Comparison of ENCODE assay signal across 14 cellular contexts in genomic region chr9:94916956-94917355, GRCh38.
DNase-seq lines count a peak whose midpoint lies in the region; ATAC-seq, FAIRE-seq and TF ChIP-seq lines count a peak whose summit lies in the region.
"Had no signal": no experiment of that assay in that cellular context is flagged by ENCODE, and none has a peak within 500 bp of the region (broad histone marks: within the 10 kb centered on the region; RNA-seq: fewer than 3 reads in every experiment).

No MANE protein-coding gene starts in this region.

- no TSS peak for BruUV-seq in IMR-90 (replicated peaks; lab: Mats Ljungman, UMichigan)

- TF ChIP-seq CTCF in IMR-90 (conservative IDR thresholded peaks at IDR 0.05; ENCODE audit: low read depth, low read length) (no peak), H1 (IDR thresholded peaks at IDR 0.05; ENCODE audit: control extremely low read depth in 1 of 3, insufficient read depth in 1 of 3, low read depth in 1 of 3, low read length in 3 of 3) (no peak)

- no peak for TF ChIP-seq RAD21 in IMR-90 (IDR thresholded peaks at IDR 0.05; ENCODE audit: low read length)
- TF ChIP-seq RAD21 in H1 (IDR thresholded peaks at IDR 0.05 in 1 of 2, conservative IDR thresholded peaks at IDR 0.05 in 1 of 2; ENCODE audit: low read depth in 2 of 2, low read length in 2 of 2) = no peak

- H3K4me1 ChIP-seq in IMR-90 (ENCODE audit: control insufficient read depth, insufficient read depth, low read length) = peaks cover 38% of the 10 kb centered on the region
- H3K4me1 ChIP-seq in H1 (replicated peaks in 1 of 4; ENCODE audit: control insufficient read depth in 3 of 4, insufficient read depth in 4 of 4, low read length in 3 of 4) = peaks cover 16 to 28% (median 22%) of the 10 kb centered on the region in 4 experiments

- TF ChIP-seq POLR2A in IMR-90 (IDR thresholded peaks at IDR 0.05; ENCODE audit: low read depth, low read length) (no peak), H1 (IDR thresholded peaks at IDR 0.05; ENCODE audit: control extremely low read depth in 1 of 2, low read depth in 2 of 2, low read length in 2 of 2) (no peak)

- H3K4ac ChIP-seq in IMR-90 (ENCODE audit: low read depth, low read length) = peak overlapping the region; percentile 77
- no peak overlapping the region for H3K4ac ChIP-seq in H1 (replicated peaks; ENCODE audit: insufficient read length, low read depth, low read length)

- no peak overlapping the region for H3K9ac ChIP-seq in IMR-90 (ENCODE audit: low read depth, low read length)
- no peak overlapping the region for H3K9ac ChIP-seq in H1 (replicated peaks in 1 of 4; ENCODE audit: extremely low read depth in 1 of 4, low read depth in 3 of 4, low read length in 3 of 4)

- H2AFZ ChIP-seq in IMR-90 (replicated peaks; ENCODE audit: low read length, poor library complexity) (peak overlapping the region; percentile 69), H1 (ENCODE audit: low read length) (no peak overlapping the region)

- FAIRE-seq in H1 (lab: Jason Lieb, UNC) (no peak), urothelium cell line (lab: Jason Lieb, UNC) (no peak)
- FAIRE-seq: endothelial cell of umbilical vein had no signal

- no peaks in the 10 kb centered on the region for H3K9me3 ChIP-seq in IMR-90 (ENCODE audit: control insufficient read depth, insufficient read depth, low read length)
- H3K9me3 ChIP-seq in H1 (ENCODE audit: insufficient read depth in 2 of 2, low read depth in 1 of 2, low read length in 1 of 2) = no peaks in the 10 kb centered on the region

- H2BK15ac ChIP-seq in IMR-90 (ENCODE audit: low read depth, low read length) = peak overlapping the region; percentile 40; the same call in 1 of the 3 replicates
- H2BK15ac ChIP-seq in H1 (ENCODE audit: low read length) = peak overlapping the region; percentile 66; the same call in 1 of the 2 replicates

- H3K36me3 ChIP-seq in IMR-90 (ENCODE audit: control insufficient read depth, insufficient read depth, low read length) (no peaks in the 10 kb centered on the region), H1 (ENCODE audit: control insufficient read depth in 2 of 4, insufficient read depth in 4 of 4, low read length in 3 of 4) (no peaks in the 10 kb centered on the region)

- DNase-seq in IMR-90 = no peak
- peak; percentile 93 for DNase-seq in NCI-H748 (lab: John Stamatoyannopoulos, UW; ENCODE audit: unreplicated experiment)
- DNase-seq in H1 (ENCODE audit: low read depth in 1 of 2, low spot score in 2 of 2) = no peak
- no peak for DNase-seq in urothelium cell line (ENCODE audit: low spot score)
- no peak for DNase-seq in dermis blood vessel endothelial cell
- DNase-seq: activated CD4-positive, alpha-beta T cell treated with anti-CD3 and anti-CD28 coated beads, Interleukin-2, amount 50 U/mL, for 48 hours; CD4-positive, alpha-beta memory T cell; left colon; naive thymus-derived CD4-positive, alpha-beta T cell; NCI-H2171; stimulated activated naive CD4-positive, alpha-beta T cell treated with Interleukin-2 at 50 U/mL for 16 hours had no signal

- 100% methylated on average over 1 of the region's 6 CpGs; no CpG with 5 or more reads in 1 of the 2 experiments for WGBS in IMR-90 (ENCODE audit: extremely low coverage in 2 of 2, insufficient read length in 1 of 2), 2 experiments
- WGBS in H1 (ENCODE audit: extremely low coverage in 1 of 2, insufficient coverage in 1 of 2, insufficient read length in 1 of 2, insufficient replicate concordance in 2 of 2, low coverage in 1 of 2, low lambda C conversion rate in 2 of 2, missing lambda C conversion rate in 1 of 2), 2 experiments = 86% methylated on average over 6 of the region's 6 CpGs; no CpG with 5 or more reads in 1 of the 2 experiments

- TF ChIP-seq EP300 in H1 (IDR thresholded peaks at IDR 0.05; ENCODE audit: borderline replicate concordance in 1 of 2, low read depth in 2 of 2, low read length in 2 of 2) = no peak

- H3K27ac ChIP-seq in IMR-90 (ENCODE audit: insufficient read depth, low read length) (no peak overlapping the region), H1 (ENCODE audit: low read depth, low read length) (0 out of 2 replicates have a peak overlapping the region, but pooled peaks have one; percentile 0), skin epidermis (peak overlapping the region in 13 of 21 experiments; percentile 11 to 92 (median 34))

- intact Hi-C loops in IMR-90 (cut with micrococcal nuclease) = loop anchor here (10.0 kb wide), 1 partner anchor 208 kb away; no protein-coding TSS in a partner anchor

- H2BK20ac ChIP-seq in IMR-90 (ENCODE audit: low read depth, low read length) = peak overlapping the region; percentile 79
- H2BK20ac ChIP-seq in H1 (ENCODE audit: low read length) = peak overlapping the region; percentile 55; the same call in 1 of the 2 replicates

- peak overlapping the region; percentile 84 for H4K91ac ChIP-seq in IMR-90 (ENCODE audit: insufficient read depth, low read depth, low read length)
- H4K91ac ChIP-seq in H1 (replicated peaks; ENCODE audit: insufficient read length, low read length) = peak overlapping the region; percentile 5

- H4K20me1 ChIP-seq in IMR-90 (ENCODE audit: insufficient read depth, low read length) (no peaks in the 10 kb centered on the region), H1 (replicated peaks in 1 of 2; ENCODE audit: control insufficient read depth in 1 of 2, insufficient read depth in 2 of 2, low read length in 2 of 2) (no peaks in the 10 kb centered on the region)

- H3K9me1 ChIP-seq in IMR-90 (ENCODE audit: insufficient read depth, low read length) = peaks cover 29% of the 10 kb centered on the region

- peak overlapping the region; percentile 91; the same call in 1 of the 2 replicates for H2BK12ac ChIP-seq in H1 (ENCODE audit: low read depth, low read length)

- H3K23ac ChIP-seq in IMR-90 (ENCODE audit: low read depth, low read length) = peak overlapping the region; percentile 40; the same call in 1 of the 2 replicates
- no peak overlapping the region for H3K23ac ChIP-seq in H1 (ENCODE audit: insufficient read length)

- ATAC-seq in IMR-90 (ENCODE audit: low read depth) (no peak), GM21515 (IDR thresholded peaks at IDR 0.05; ENCODE audit: unreplicated experiment) (no peak)
- ATAC-seq: left colon; naive thymus-derived CD4-positive, alpha-beta T cell had no signal

- H3K79me1 ChIP-seq in IMR-90 (ENCODE audit: low read depth in 1 of 2, low read length in 2 of 2) (peaks cover 15 to 45% of the 10 kb centered on the region in 2 experiments; a peak in 3 of 4 replicates), H1 (ENCODE audit: low read depth, low read length) (no peaks in the 10 kb centered on the region; the same call in 1 of the 2 replicates)

- CTCF ChIA-PET in IMR-90 (lab: Yijun Ruan, JAX) (no interaction called here), H1 (lab: Charles Lee; ENCODE audit: partially characterized antibody) (interaction anchor here (0.7 to 1.3 kb wide), 5 partner anchors 11 to 304 kb away, joined by 3 to 7 read pairs (median 4); no protein-coding TSS in a partner anchor)

- H3K4me2 ChIP-seq in IMR-90 (ENCODE audit: low read depth, low read length) = no peak overlapping the region
- no peak overlapping the region for H3K4me2 ChIP-seq in H1 (ENCODE audit: insufficient read depth in 1 of 2, low read depth in 2 of 2, low read length in 2 of 2)

- POLR2A ChIA-PET in IMR-90 (lab: Charles Lee; ENCODE audit: unreplicated experiment) = no interaction called here
- POLR2A ChIA-PET in H1 (lab: Charles Lee; ENCODE audit: partially characterized antibody) = interaction anchor here (1.6 kb wide), 1 partner anchor 9 kb away, joined by 4 read pairs; no protein-coding TSS in a partner anchor

- H4K5ac ChIP-seq in IMR-90 (ENCODE audit: low read depth, low read length) = peak overlapping the region; percentile 57
- H4K5ac ChIP-seq in H1 (ENCODE audit: insufficient read length, low read depth, low read length) = no peak overlapping the region

- no peak overlapping the region for H3K56ac ChIP-seq in IMR-90 (ENCODE audit: extremely low read depth, insufficient read depth, low read length)
- no peak overlapping the region for H3K56ac ChIP-seq in H1 (replicated peaks; ENCODE audit: insufficient read length, low read depth, low read length)

- H3K23me2 ChIP-seq in H1 (ENCODE audit: low read depth, low read length) = no peaks in the 10 kb centered on the region; the same call in 1 of the 2 replicates

- peak overlapping the region; percentile 46; the same call in 1 of the 2 replicates for H3K14ac ChIP-seq in IMR-90 (replicated peaks; ENCODE audit: low read depth, low read length)
- H3K14ac ChIP-seq in H1 (ENCODE audit: insufficient read length) = no peak overlapping the region

- H3K79me2 ChIP-seq in H1 (ENCODE audit: control insufficient read depth in 1 of 2, insufficient read depth in 2 of 2, low read length in 2 of 2) = no peaks in the 10 kb centered on the region

- H2AK9ac ChIP-seq in IMR-90 (replicated peaks; ENCODE audit: low read depth, low read length, poor library complexity) = peak overlapping the region; percentile 39

- H4K8ac ChIP-seq in IMR-90 (ENCODE audit: low read depth in 2 of 2, low read length in 2 of 2) (peak overlapping the region in 1 of 2 experiments; percentile 1; a peak in 1 of 4 replicates), H1 (ENCODE audit: extremely low read depth, insufficient read depth, low read length) (no peak overlapping the region)

- peak overlapping the region; percentile 22 for H2BK5ac ChIP-seq in IMR-90 (ENCODE audit: low read depth, low read length, poor library complexity, severe bottlenecking)
- 0 out of 2 replicates have a peak overlapping the region, but pooled peaks have one; percentile 40 for H2BK5ac ChIP-seq in H1 (ENCODE audit: low read depth, low read length)

- in situ Hi-C loops in IMR-90 (cut with MboI; ENCODE audit: low sequenced_read_pairs) = no loop called here

- H3K27me3 ChIP-seq in IMR-90 (ENCODE audit: control insufficient read depth, insufficient read depth, low read length) (no peaks in the 10 kb centered on the region), H1 (replicated peaks in 1 of 4; ENCODE audit: control insufficient read depth in 3 of 4, extremely low read depth in 1 of 4, insufficient read depth in 3 of 4, low read length in 3 of 4) (no peaks in the 10 kb centered on the region)

- dilution Hi-C loops in IMR-90 (cut with HindIII; ENCODE audit: low sequenced_read_pairs, unreplicated experiment) = no loop called here

- H2AK5ac ChIP-seq in IMR-90 (ENCODE audit: low read depth, low read length) (peak overlapping the region; percentile 94), H1 (ENCODE audit: low read depth, low read length) (0 out of 2 replicates have a peak overlapping the region, but pooled peaks have one; percentile 5)

- H3K4me3 ChIP-seq in IMR-90 (ENCODE audit: insufficient read depth, low read depth, low read length) (no peak overlapping the region), H1 (ENCODE audit: extremely low read depth in 1 of 4, insufficient read depth in 2 of 4, low read depth in 3 of 4, low read length in 4 of 4) (no peak overlapping the region), skin epidermis (no peak overlapping the region)

- peak overlapping the region; percentile 78 for H2BK120ac ChIP-seq in IMR-90 (ENCODE audit: low read depth, low read length)
- H2BK120ac ChIP-seq in H1 (replicated peaks; ENCODE audit: low read depth, low read length) = no peak overlapping the region

- H3K18ac ChIP-seq in IMR-90 (ENCODE audit: low read depth, low read length) (peak overlapping the region; percentile 48), H1 (ENCODE audit: extremely low read depth, low read length) (peak overlapping the region; percentile 75; the same call in 1 of the 2 replicates)

TF ChIP-seq in H1, 55 proteins besides CTCF, POLR2A, EP300 and RAD21 (continues in another document):
- TF ChIP-seq ASH2L (IDR thresholded peaks at IDR 0.05; ENCODE audit: low read length) = no peak
